ENCODE assay signal across 31 cellular contexts in genomic region chr10:131246775-131247174, GRCh38.
"Had no signal": no experiment of that assay in that cellular context is flagged by ENCODE, and none has a peak within 500 bp of the region (broad histone marks: within the 10 kb centered on the region; RNA-seq: fewer than 3 reads in every experiment).

No MANE protein-coding gene starts in this region.

- DNase-seq: activated B cell treated with CpG ODN at 0.5 μM for 24 hours; activated CD4-positive, alpha-beta memory T cell treated with anti-CD3 and anti-CD28 coated beads for 36 hours; activated CD4-positive, alpha-beta T cell treated with anti-CD3 and anti-CD28 coated beads, Interleukin-2, amount 10 ng/mL, durations not matched to agents 24 days and 14 days; activated CD8-positive, alpha-beta memory T cell treated with anti-CD3 and anti-CD28 coated beads, Interleukin-2, amount 10 ng/mL, durations not matched to agents 7 days and 5 days; activated CD8-positive, alpha-beta memory T cell treated with anti-CD3 and anti-CD28 coated beads, Interleukin-2, amount 50 U/mL, for 4 hours; activated CD8-positive, alpha-beta T cell treated with anti-CD3 and anti-CD28 coated beads, Interleukin-2, amount 10 ng/mL, durations not matched to agents 7 days and 5 days; activated gamma-delta T cell treated with Interleukin-2 at 50 U/mL for 16 hours; activated naive CD4-positive, alpha-beta T cell treated with anti-CD3 and anti-CD28 coated beads, Interleukin-2, amount 50 U/mL, for 16 hours; activated naive CD4-positive, alpha-beta T cell treated with Interleukin-2 at 50 U/mL for 16 hours; activated T-cell treated with anti-CD3 and anti-CD28 coated beads, Interleukin-2, amount 50 U/mL, for 1 hour; activated T-cell treated with anti-CD3 and anti-CD28 coated beads, Interleukin-2, amount 50 U/mL, for 72 hours; amniotic stem cell; anterior cingulate cortex; brain microvascular endothelial cell; effector memory CD4-positive, alpha-beta T cell; endodermal cell; foreskin keratinocyte; gastrocnemius medialis; glutamatergic neuron; SW 1271; T-cell; T1000; WERI-Rb-1 had no signal

- H3K27me3 ChIP-seq: brain microvascular endothelial cell, foreskin keratinocyte had no signal

- ATAC-seq: activated CD4-positive, CD25-positive, alpha-beta regulatory T cell treated with anti-CD3 and anti-CD28 coated beads, Interleukin-2, amount 50 U/mL, for 24 hours; activated CD8-positive, alpha-beta memory T cell treated with anti-CD3 and anti-CD28 coated beads, Interleukin-2, amount 10 ng/mL, durations not matched to agents 7 days and 5 days; activated CD8-positive, alpha-beta T cell treated with anti-CD3 and anti-CD28 coated beads, Interleukin-2, amount 10 ng/mL, durations not matched to agents 7 days and 5 days; activated T-cell treated with anti-CD3 and anti-CD28 coated beads, Interleukin-2, amount 50 U/mL, for 72 hours; foreskin keratinocyte; gastrocnemius medialis had no signal

- H3K27ac Mint-ChIP-seq: activated B cell treated with CpG ODN at 0.5 μM for 24 hours; activated CD4-positive, alpha-beta memory T cell treated with anti-CD3 and anti-CD28 coated beads for 36 hours; activated CD4-positive, alpha-beta T cell treated with anti-CD3 and anti-CD28 coated beads, Interleukin-2, amount 10 ng/mL, durations not matched to agents 24 days and 14 days; activated CD8-positive, alpha-beta memory T cell treated with anti-CD3 and anti-CD28 coated beads, Interleukin-2, amount 10 ng/mL, durations not matched to agents 7 days and 5 days; activated CD8-positive, alpha-beta T cell treated with anti-CD3 and anti-CD28 coated beads, Interleukin-2, amount 10 ng/mL, durations not matched to agents 7 days and 5 days; activated naive CD8-positive, alpha-beta T cell; activated T-cell treated with anti-CD3 and anti-CD28 coated beads, Interleukin-2, amount 50 U/mL, for 72 hours; dendritic cell treated with granulocyte-macrophage colony-stimulating factor and Interleukin-4, amounts not matched to agents 40 ng/mL and 50 ng/mL, for 4 days; endodermal cell; T-cell; T-helper 1 cell treated with Interleukin-12 subunit alpha and Interleukin-12 subunit beta and Interleukin-4 antibody, amounts not matched to agents 30 μg/mL and 1 μg/mL, for 36 hours had no signal

- H3K36me3 ChIP-seq: brain microvascular endothelial cell, esophagus muscularis mucosa, gastrocnemius medialis, WERI-Rb-1 had no signal

- H3K4me1 Mint-ChIP-seq: activated B cell treated with CpG ODN at 0.5 μM for 24 hours; activated CD4-positive, alpha-beta T cell treated with anti-CD3 and anti-CD28 coated beads, Interleukin-2, amount 10 ng/mL, durations not matched to agents 24 days and 14 days; activated CD8-positive, alpha-beta memory T cell treated with anti-CD3 and anti-CD28 coated beads, Interleukin-2, amount 10 ng/mL, durations not matched to agents 7 days and 5 days; central memory CD8-positive, alpha-beta T cell; T-cell had no signal

- H3K9me3 ChIP-seq: esophagus muscularis mucosa, gastrocnemius medialis had no signal

- H3K9me3 Mint-ChIP-seq: activated B cell treated with CpG ODN at 0.5 μM for 24 hours; activated CD4-positive, alpha-beta memory T cell treated with anti-CD3 and anti-CD28 coated beads for 36 hours; activated CD4-positive, alpha-beta T cell treated with anti-CD3 and anti-CD28 coated beads, Interleukin-2, amount 10 ng/mL, durations not matched to agents 24 days and 14 days; activated T-cell treated with anti-CD3 and anti-CD28 coated beads, Interleukin-2, amount 50 U/mL, for 72 hours; central memory CD8-positive, alpha-beta T cell; dendritic cell treated with granulocyte-macrophage colony-stimulating factor and Interleukin-4, amounts not matched to agents 40 ng/mL and 50 ng/mL, for 4 days; endodermal cell; T-cell; T-helper 1 cell treated with Interleukin-12 subunit alpha and Interleukin-12 subunit beta and Interleukin-4 antibody, amounts not matched to agents 30 μg/mL and 1 μg/mL, for 36 hours had no signal

- H3K4me3 ChIP-seq: coronary artery, dorsolateral prefrontal cortex, esophagus muscularis mucosa, gastrocnemius medialis had no signal

- H3K4me1 ChIP-seq: esophagus muscularis mucosa, foreskin keratinocyte, gastrocnemius medialis had no signal

- H3K27me3 Mint-ChIP-seq: activated B cell treated with CpG ODN at 0.5 μM for 24 hours; activated CD4-positive, alpha-beta memory T cell treated with anti-CD3 and anti-CD28 coated beads for 36 hours; activated CD4-positive, alpha-beta T cell treated with anti-CD3 and anti-CD28 coated beads, Interleukin-2, amount 10 ng/mL, durations not matched to agents 24 days and 14 days; activated CD8-positive, alpha-beta memory T cell treated with anti-CD3 and anti-CD28 coated beads, Interleukin-2, amount 10 ng/mL, durations not matched to agents 7 days and 5 days; central memory CD8-positive, alpha-beta T cell had no signal

- H3K36me3 Mint-ChIP-seq: activated CD4-positive, alpha-beta memory T cell treated with anti-CD3 and anti-CD28 coated beads for 36 hours; activated CD8-positive, alpha-beta memory T cell treated with anti-CD3 and anti-CD28 coated beads, Interleukin-2, amount 10 ng/mL, durations not matched to agents 7 days and 5 days; activated naive CD8-positive, alpha-beta T cell; T-cell had no signal

- H3K27ac ChIP-seq: brain microvascular endothelial cell, coronary artery, dorsolateral prefrontal cortex, esophagus muscularis mucosa, foreskin keratinocyte, gastrocnemius medialis, WERI-Rb-1 had no signal

- H3K4me3 Mint-ChIP-seq: activated B cell treated with CpG ODN at 0.5 μM for 24 hours; activated CD4-positive, alpha-beta memory T cell treated with anti-CD3 and anti-CD28 coated beads for 36 hours; activated CD4-positive, alpha-beta T cell treated with anti-CD3 and anti-CD28 coated beads, Interleukin-2, amount 10 ng/mL, durations not matched to agents 24 days and 14 days; activated CD8-positive, alpha-beta memory T cell treated with anti-CD3 and anti-CD28 coated beads, Interleukin-2, amount 10 ng/mL, durations not matched to agents 7 days and 5 days; activated CD8-positive, alpha-beta T cell treated with anti-CD3 and anti-CD28 coated beads, Interleukin-2, amount 10 ng/mL, durations not matched to agents 7 days and 5 days; activated naive CD8-positive, alpha-beta T cell; activated T-cell treated with anti-CD3 and anti-CD28 coated beads, Interleukin-2, amount 50 U/mL, for 72 hours; central memory CD8-positive, alpha-beta T cell; dendritic cell treated with granulocyte-macrophage colony-stimulating factor and Interleukin-4, amounts not matched to agents 40 ng/mL and 50 ng/mL, for 4 days; endodermal cell; T-cell; T-helper 1 cell treated with Interleukin-12 subunit alpha and Interleukin-12 subunit beta and Interleukin-4 antibody, amounts not matched to agents 30 μg/mL and 1 μg/mL, for 36 hours had no signal
